In the genomic region with DNA sequence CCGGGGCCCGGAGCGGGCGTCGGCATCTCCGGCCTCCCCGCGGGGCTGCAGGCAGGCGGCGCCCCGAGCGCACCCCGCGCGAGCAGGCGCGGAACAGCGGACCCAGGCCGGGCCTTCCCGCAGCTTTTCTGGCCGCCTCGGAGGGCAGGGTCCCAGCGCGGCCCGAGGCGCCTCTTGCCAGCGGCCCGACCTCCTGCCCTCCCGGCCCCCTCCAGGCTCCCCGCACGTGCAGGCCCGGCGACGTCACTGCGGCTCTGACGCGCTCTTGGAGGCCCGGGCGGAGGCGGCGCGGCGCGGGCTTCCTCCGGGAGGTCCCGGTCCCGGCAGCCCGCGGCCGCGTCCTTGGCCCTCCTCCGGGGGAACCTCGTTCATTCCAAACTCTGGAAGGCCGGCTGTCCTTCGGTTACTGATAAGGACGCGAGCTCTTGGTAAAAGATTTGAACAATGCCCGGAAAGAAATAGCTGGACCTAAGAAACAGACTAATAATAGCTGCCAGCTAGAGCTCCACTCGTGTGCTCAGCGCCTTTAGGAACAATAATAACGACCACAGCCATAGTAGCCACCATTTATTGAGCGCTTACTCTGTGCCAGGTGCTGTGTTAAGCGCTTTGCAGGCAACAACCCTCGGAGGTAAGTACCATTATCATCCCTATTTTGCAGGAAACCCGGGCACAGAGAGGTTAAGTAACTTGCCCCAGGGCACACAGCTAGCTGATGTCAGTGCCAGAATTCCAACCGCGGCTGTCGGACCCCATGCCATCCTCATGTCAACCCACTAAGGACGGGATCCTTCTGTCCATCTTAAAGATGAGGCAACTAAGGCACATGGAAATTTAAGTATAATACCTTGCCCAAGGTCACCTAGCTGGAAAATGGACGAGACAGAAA, we compare ENCODE assay signal across 8 cellular contexts.
DNase-seq lines count a peak whose midpoint lies in the region; ATAC-seq and TF ChIP-seq lines count a peak whose summit lies in the region.

No MANE protein-coding gene starts in this region.

- TF ChIP-seq CTCF in WI38 (IDR thresholded peaks at IDR 0.05; ENCODE audit: low read depth, low read length) (no peak), cardiac fibroblast (IDR thresholded peaks at IDR 0.05; ENCODE audit: low read depth, low read length) (no peak)

- ATAC-seq in GM21381 (IDR thresholded peaks at IDR 0.05; ENCODE audit: unreplicated experiment) (no peak), GM19023 (IDR thresholded peaks at IDR 0.05; ENCODE audit: unreplicated experiment) (no peak)

- DNase-seq in D341Med (ENCODE audit: low spot score) (peak; percentile 79), KG1 (lab: John Stamatoyannopoulos, UW) (peak; percentile 9), cardiac fibroblast (ENCODE audit: low read depth in 2 of 2) (peak; percentile 62 to 87), kidney glomerular epithelial cell (lab: John Stamatoyannopoulos, UW) (peak; percentile 31)
- peak; percentile 41 to 61 for DNase-seq in stimulated activated CD4-positive, alpha-beta T cell treated with anti-CD3 and anti-CD28 coated beads, Interleukin-15, amount 100 ng/mL, for 48 hours (ENCODE audit: low read depth in 2 of 2)

- peak overlapping the region; percentile 57 for H3K4me3 ChIP-seq in WI38 (ENCODE audit: low read depth, low read length)
- H3K4me3 ChIP-seq in cardiac fibroblast (replicated peaks in 1 of 2; ENCODE audit: low read depth in 2 of 2, low read length in 2 of 2), result peak overlapping the region; percentile 46 to 54

Comparison
In these comparisons a context has a peak if more than half of its experiments do, and no peak if none do; other contexts are left out.
1. DNase-seq: peak in every context shown above with its lines; median percentile 79 in D341Med; 74 in cardiac fibroblast; 51 in stimulated activated CD4-positive, alpha-beta T cell treated with anti-CD3 and anti-CD28 coated beads, Interleukin-15, amount 100 ng/mL, for 48 hours; 31 in kidney glomerular epithelial cell; 9 in KG1.